In the genomic region with DNA sequence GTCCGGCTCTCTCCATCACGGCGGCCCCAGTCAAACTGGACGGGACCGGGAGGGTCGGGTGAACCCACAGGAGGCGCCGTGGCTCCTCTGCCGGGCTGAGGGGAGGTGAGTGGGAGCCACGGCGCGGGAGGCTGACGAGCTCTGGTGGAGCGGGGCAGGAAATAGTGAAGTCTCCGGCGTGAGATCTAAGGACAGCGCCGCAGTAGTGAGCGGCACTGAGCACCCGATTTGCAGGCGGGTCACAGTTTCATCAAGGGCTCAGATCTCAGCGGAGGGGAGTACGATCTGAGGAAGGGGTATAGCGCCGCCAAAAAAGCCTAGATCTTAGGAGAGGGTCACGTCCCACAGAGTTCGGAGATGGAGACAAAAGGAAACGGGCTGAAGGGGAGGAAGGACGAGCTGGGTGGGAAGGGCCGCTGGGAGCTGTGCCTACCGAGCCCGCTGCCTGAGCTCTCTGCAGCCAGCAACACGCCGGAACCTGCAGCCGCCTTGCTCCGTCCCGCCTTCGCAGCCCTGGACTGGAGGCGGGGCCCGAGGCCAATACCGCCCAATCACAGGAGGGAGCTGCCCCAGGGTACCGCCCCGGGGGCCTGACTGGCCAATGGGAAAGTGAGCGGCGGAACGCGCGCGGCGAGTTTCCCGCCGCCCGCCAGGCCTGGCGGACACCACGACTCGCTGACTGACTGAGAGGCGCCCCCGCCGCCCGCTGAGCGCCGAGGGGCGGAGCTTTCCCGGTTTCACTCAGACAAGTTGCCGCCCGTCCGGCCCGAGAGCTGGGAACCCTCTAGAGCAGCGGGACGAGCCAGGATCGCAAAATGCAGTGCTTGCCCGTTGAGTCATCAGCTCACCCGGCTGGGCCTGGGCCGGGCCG, we compare ENCODE assay signal across 8 cellular contexts.
DNase-seq lines count a peak whose midpoint lies in the region; ATAC-seq lines count a peak whose summit lies in the region.

No MANE protein-coding gene starts in this region.

- no peaks in the 10 kb centered on the region for H3K9me3 ChIP-seq in BLaER1

- no peaks in the 10 kb centered on the region for H3K27me3 ChIP-seq in BLaER1

- H4K20me1 ChIP-seq in BLaER1: no peaks in the 10 kb centered on the region

- peak overlapping the region; percentile 99 for H3K4me2 ChIP-seq in BLaER1

- ATAC-seq in HG03457 (IDR thresholded peaks at IDR 0.05; ENCODE audit: unreplicated experiment): peak; percentile 81

- H3K9ac ChIP-seq in BLaER1: peak overlapping the region; percentile 87

- H3K4me3 ChIP-seq in BLaER1: peak overlapping the region; percentile 80

- DNase-seq in GM19240 (ENCODE audit: insufficient read length, low spot score) (peak; percentile 61), NCI-H524 (lab: John Stamatoyannopoulos, UW) (peak; percentile 89 to 96), kidney tubule cell (ENCODE audit: low spot score) (peak; percentile 99)
- DNase-seq in activated CD4-positive, alpha-beta T cell treated with anti-CD3 and anti-CD28 coated beads for 4 hours: peak; percentile 91
- DNase-seq in stimulated activated CD4-positive, alpha-beta T cell treated with anti-CD3 and anti-CD28 coated beads, Interleukin-1b, Interleukin-23, amount 100 ng/mL, for 1 hour (ENCODE audit: low read depth in 2 of 2): peak; percentile 81 to 88

- no peaks in the 10 kb centered on the region for H3K36me3 ChIP-seq in BLaER1

- H3K4me1 ChIP-seq in BLaER1: peaks cover 23% of the 10 kb centered on the region

- H3K27ac ChIP-seq in BLaER1 (peak overlapping the region; percentile 87), cingulate gyrus (ENCODE audit: low read depth, low read length) (peak overlapping the region; percentile 88)

Comparison
In these comparisons a context has a peak if more than half of its experiments do, and no peak if none do; other contexts are left out.
1. Peak in every context shown above with its lines: DNase-seq, ATAC-seq, H3K4me3 ChIP-seq and H3K27ac ChIP-seq.